6 cellular contexts compared by ENCODE assay signal in the genomic region with DNA sequence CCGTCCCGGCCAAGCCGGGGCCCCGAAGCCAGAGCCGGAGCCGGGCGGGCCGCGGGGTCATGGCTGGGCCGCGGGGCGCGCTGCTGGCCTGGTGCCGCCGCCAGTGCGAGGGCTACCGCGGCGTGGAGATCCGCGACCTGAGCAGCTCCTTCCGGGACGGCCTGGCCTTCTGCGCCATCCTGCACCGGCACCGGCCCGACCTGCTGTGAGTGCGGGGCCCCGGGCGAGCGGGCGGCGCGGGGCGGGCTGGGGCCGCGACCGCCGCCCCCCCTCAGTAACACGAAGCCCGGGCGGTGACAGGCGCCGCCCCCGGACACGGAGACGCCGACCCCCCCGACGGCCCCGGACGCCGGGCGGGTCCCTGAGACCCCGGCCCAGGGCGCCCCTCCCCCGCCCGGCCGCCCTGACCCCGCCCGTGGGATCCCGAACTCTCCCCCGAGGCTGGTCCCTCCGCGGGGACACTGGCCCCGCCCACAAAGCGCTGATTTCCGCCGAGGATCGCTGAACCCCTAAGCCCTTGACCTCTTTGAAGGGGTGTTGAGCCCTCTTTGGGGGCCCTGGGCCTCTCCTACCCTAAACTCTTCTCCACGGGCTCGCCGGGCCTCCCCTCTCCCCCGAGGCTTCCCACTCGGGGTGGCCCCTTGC. TPM values are rescaled to one million over a fixed set of nuclear protein-coding genes. Genes with fewer than 3 reads are reported as not detected.
DNase-seq lines count a peak whose midpoint lies in the region; ATAC-seq and TF ChIP-seq lines count a peak whose summit lies in the region.

No MANE protein-coding gene starts in this region.

- intact Hi-C loops in Panc1 (cut with micrococcal nuclease; ENCODE audit: unreplicated experiment) (no loop called here), sigmoid colon (cut with DNase I) (no loop called here)

- CTCF ChIA-PET in Panc1 (lab: Charles Lee), result interaction anchor here (0.6 to 0.7 kb wide), 3 partner anchors 25 to 620 kb away, joined by 3 to 7 read pairs (median 4); no protein-coding TSS in a partner anchor

- TF ChIP-seq CTCF in Panc1 (IDR thresholded peaks at IDR 0.05) (no peak), sigmoid colon (IDR thresholded peaks at IDR 0.05) (no peak)

- DNase-seq in Panc1 (ENCODE audit: low read depth, low spot score), result no peak
- peak; percentile 73 for DNase-seq in sigmoid colon
- DNase-seq in NCI-H1417 treated with DMSO at 0.1 percent for 48 hours (lab: John Stamatoyannopoulos, UW), result no peak

- H3K27me3 ChIP-seq in Panc1 (ENCODE audit: control insufficient read depth, insufficient read depth, low read length) (no peaks in the 10 kb centered on the region), duodenal mucosa (ENCODE audit: control insufficient read depth in 1 of 2, insufficient read depth in 2 of 2, low read length in 2 of 2) (no peaks in the 10 kb centered on the region), sigmoid colon (no peaks in the 10 kb centered on the region)

- no peak for TF ChIP-seq EP300 in sigmoid colon (IDR thresholded peaks at IDR 0.05)

- H3K36me3 ChIP-seq in Panc1 (ENCODE audit: control insufficient read depth, insufficient read depth, low read length) (no peaks in the 10 kb centered on the region), duodenal mucosa (ENCODE audit: control insufficient read depth in 1 of 2, insufficient read depth in 2 of 2, low read length in 2 of 2) (peaks cover 0 to 4% of the 10 kb centered on the region in 2 donors), sigmoid colon (no peaks in the 10 kb centered on the region)

- in situ Hi-C loops in Panc1 (cut with HindIII; ENCODE audit: low pct_unique_long_range_greater_than_20kb, low sequenced_read_pairs), result no loop called here

- peak; percentile 27 for ATAC-seq in GM19467 (IDR thresholded peaks at IDR 0.05; ENCODE audit: unreplicated experiment)
- ATAC-seq in Panc1, result peak; percentile 47
- ATAC-seq in GM18858 (IDR thresholded peaks at IDR 0.05; ENCODE audit: unreplicated experiment), result no peak

- no peak for TF ChIP-seq POLR2A in sigmoid colon (IDR thresholded peaks at IDR 0.05)

- POLR2A ChIA-PET in Panc1 (lab: Charles Lee), result no interaction called here

- H3K4me3 ChIP-seq in Panc1 (ENCODE audit: low read depth in 2 of 2, low read length in 2 of 2), result peak overlapping the region; percentile 63 to 75
- peak overlapping the region; percentile 70 to 81 for H3K4me3 ChIP-seq in duodenal mucosa (ENCODE audit: low read depth in 1 of 2, low read length in 2 of 2)
- H3K4me3 ChIP-seq in sigmoid colon, result peak overlapping the region; percentile 72 to 98 (median 88)

- H3K27ac ChIP-seq in Panc1 (ENCODE audit: low read length) (peak overlapping the region; percentile 76), duodenal mucosa (ENCODE audit: low read depth, low read length) (peak overlapping the region; percentile 51), sigmoid colon (peak overlapping the region; percentile 88 to 97 (median 92))

- H3K4me1 ChIP-seq in Panc1 (ENCODE audit: control insufficient read depth, insufficient read depth, low read length) (peaks cover 12% of the 10 kb centered on the region), duodenal mucosa (ENCODE audit: control insufficient read depth in 1 of 2, insufficient read depth in 2 of 2, low read length in 2 of 2) (peaks cover 0 to 17% of the 10 kb centered on the region in 2 donors), sigmoid colon (peaks cover 0 to 63% (median 60%) of the 10 kb centered on the region in 4 donors)

- WGBS in sigmoid colon, 2 donors, result 1% methylated on average over 75 of the region's 75 CpGs

- H3K9ac ChIP-seq in duodenal mucosa (ENCODE audit: low read depth in 1 of 2, low read length in 2 of 2), result peak overlapping the region; percentile 68 to 71

- H3K9me3 ChIP-seq in Panc1 (ENCODE audit: control insufficient read depth, insufficient read depth, low read depth, low read length), result no peaks in the 10 kb centered on the region
- no peaks in the 10 kb centered on the region for H3K9me3 ChIP-seq in duodenal mucosa (ENCODE audit: control insufficient read depth in 1 of 2, low read length in 2 of 2)
- H3K9me3 ChIP-seq in sigmoid colon, result no peaks in the 10 kb centered on the region

- no TSS peak for BruUV-seq in Panc1 (replicated peaks; lab: Mats Ljungman, UMichigan)

RNA-seq across cellular contexts. Expression of gene MICALL1, which starts 0.4 kb away (rescaled TPM):
- total RNA-seq in Panc1 (2021; ENCODE audit: unreplicated experiment), result 34.5 TPM
- polyA plus RNA-seq in Panc1 (2012; ENCODE audit: insufficient read length), result 40.3 TPM
- total RNA-seq in sigmoid colon, result 100 to 1,000 TPM in 1 of 4 donors, 10 to 100 TPM in 3; 23.9 to 109 (median 51.6) TPM
- 10 to 100 TPM in 1 of 3 donors, 1 to 10 TPM in 2; 8.4 to 22.5 (median 9.7) TPM for polyA plus RNA-seq in sigmoid colon

RNA-seq across cellular contexts. Expression of gene C22orf23, which starts 46.9 kb away (rescaled TPM):
- total RNA-seq in Panc1 (2021; ENCODE audit: unreplicated experiment) (0.49 TPM), sigmoid colon (under 1 TPM in 1 of 4 donors, not detected in 3; 0.36 TPM)
- polyA plus RNA-seq in Panc1 (2012; ENCODE audit: insufficient read length), result 2.5 TPM
- polyA plus RNA-seq in sigmoid colon, result under 1 TPM in 1 of 3 donors, not detected in 2; 0.15 TPM

RNA-seq across cellular contexts. Expression of gene POLR2F, which starts 47.0 kb away (rescaled TPM):
- total RNA-seq in Panc1 (2021; ENCODE audit: unreplicated experiment) (89.7 TPM), sigmoid colon (100 to 1,000 TPM in 1 of 4 donors, 10 to 100 TPM in 3; 47.9 to 149 (median 71.1) TPM)
- 141 TPM for polyA plus RNA-seq in Panc1 (2012; ENCODE audit: insufficient read length)
- polyA plus RNA-seq in sigmoid colon, result 100 to 1,000 TPM in 2 of 3 donors, 10 to 100 TPM in 1; 96.9 to 136 (median 126) TPM

RNA-seq across cellular contexts. Expression of gene EIF3L, which starts 57.3 kb away (rescaled TPM):
- total RNA-seq in Panc1 (2021; ENCODE audit: unreplicated experiment) (211 TPM), sigmoid colon (100 to 1,000 TPM; 366 to 628 (median 532) TPM)
- 226 TPM for polyA plus RNA-seq in Panc1 (2012; ENCODE audit: insufficient read length)
- polyA plus RNA-seq in sigmoid colon, result 100 to 1,000 TPM; 198 to 331 (median 307) TPM
